14 cellular contexts compared by ENCODE assay signal in the genomic region with DNA sequence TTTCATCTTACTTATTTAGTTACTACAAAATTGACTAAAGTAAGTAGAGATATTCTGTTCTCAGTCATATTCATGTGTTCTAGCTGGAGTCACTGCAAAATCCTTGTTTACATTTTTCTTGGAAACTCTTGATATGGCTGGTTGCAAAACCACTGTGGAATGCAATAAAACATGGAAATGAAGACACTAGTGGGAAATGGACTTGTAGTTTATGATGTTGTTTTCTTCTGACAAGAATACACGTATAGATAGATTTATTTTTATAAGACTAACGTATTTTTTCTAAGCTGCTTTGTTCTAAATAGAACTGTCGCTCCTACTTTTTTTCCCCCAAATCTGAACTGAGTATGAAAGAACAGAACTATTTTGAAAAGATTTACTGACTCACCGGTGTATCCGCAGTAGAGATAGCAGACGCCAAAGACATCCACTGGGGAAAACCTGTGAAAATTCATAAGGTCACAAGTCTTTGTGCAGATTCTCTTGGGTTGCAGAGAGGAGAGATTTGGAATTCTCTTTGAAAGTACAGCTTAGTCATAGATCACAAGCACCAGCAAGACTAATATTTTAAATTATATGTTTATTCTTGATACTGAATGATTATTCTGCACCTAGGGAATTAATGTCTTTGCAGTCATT.
DNase-seq lines count a peak whose midpoint lies in the region; ATAC-seq and TF ChIP-seq lines count a peak whose summit lies in the region.
"Had no signal": no experiment of that assay in that cellular context is flagged by ENCODE, and none has a peak within 500 bp of the region (broad histone marks: within the 10 kb centered on the region; RNA-seq: fewer than 3 reads in every experiment).

No MANE protein-coding gene starts in this region.

- H3F3A ChIP-seq in smooth muscle cell (ENCODE audit: low read depth), result peaks cover 23% of the 10 kb centered on the region

- no peak for TF ChIP-seq CTCF in fibroblast of mammary gland (conservative IDR thresholded peaks at IDR 0.05; ENCODE audit: control insufficient read depth, insufficient read depth, low read depth, low read length)
- no peak for TF ChIP-seq CTCF in smooth muscle cell (IDR thresholded peaks at IDR 0.05; ENCODE audit: borderline replicate concordance, insufficient read depth, poor library complexity, severe bottlenecking)
- no peak for TF ChIP-seq CTCF in ascending aorta (IDR thresholded peaks at IDR 0.05)

- H3K27ac ChIP-seq in SJSA1 (peak overlapping the region; percentile 84), smooth muscle cell (ENCODE audit: low read depth) (peak overlapping the region; percentile 69), ascending aorta (no peak overlapping the region)
- H3K27ac ChIP-seq: WERI-Rb-1 had no signal

- peak overlapping the region; percentile 79 for H3K4me2 ChIP-seq in smooth muscle cell

- no peaks in the 10 kb centered on the region for H4K20me1 ChIP-seq in smooth muscle cell (ENCODE audit: low read depth)

- no peak for ATAC-seq in left lobe of liver
- ATAC-seq: naive thymus-derived CD8-positive, alpha-beta T cell; Panc1 had no signal

- H3K4me3 ChIP-seq in SJSA1, result no peak overlapping the region
- no peak overlapping the region for H3K4me3 ChIP-seq in fibroblast of mammary gland (ENCODE audit: control insufficient read depth, low read depth, low read length)
- peak overlapping the region; percentile 21 for H3K4me3 ChIP-seq in smooth muscle cell
- H3K4me3 ChIP-seq in ascending aorta, result no peak overlapping the region
- H3K4me3 ChIP-seq: lung had no signal

- DNase-seq in EH (ENCODE audit: low read depth) (peak; percentile 76), SJSA1 (ENCODE audit: low read depth in 1 of 2, low spot score in 2 of 2) (peak; percentile 53 to 92), fibroblast of mammary gland (ENCODE audit: low read depth) (peak; percentile 57), smooth muscle cell (lab: John Stamatoyannopoulos, UW; ENCODE audit: unreplicated experiment) (no peak), cardiac septum (ENCODE audit: low spot score) (no peak), left lobe of liver (ENCODE audit: low spot score) (no peak), ascending aorta (ENCODE audit: low spot score in 2 of 2) (no peak)
- DNase-seq: activated gamma-delta T cell; CD8-positive, alpha-beta memory T cell; effector CD4-positive, alpha-beta T cell; naive thymus-derived CD8-positive, alpha-beta T cell had no signal

- intact Hi-C loops in cardiac septum (cut with DNase I) (no loop called here), ascending aorta (cut with DNase I) (no loop called here)

- WGBS in smooth muscle cell (ENCODE audit: low lambda C conversion rate), result 5% methylated on average over 6 of the region's 6 CpGs

- no peak overlapping the region for H2AFZ ChIP-seq in smooth muscle cell (ENCODE audit: low read depth)

- H3K27me3 ChIP-seq in SJSA1 (replicated peaks) (no peaks in the 10 kb centered on the region), smooth muscle cell (ENCODE audit: low read depth) (no peaks in the 10 kb centered on the region), ascending aorta (no peaks in the 10 kb centered on the region)

- H3K9ac ChIP-seq in smooth muscle cell (ENCODE audit: low read depth), result no peak overlapping the region

- H3K79me2 ChIP-seq in smooth muscle cell (ENCODE audit: low read depth), result no peaks in the 10 kb centered on the region

- H3K4me1 ChIP-seq in SJSA1 (replicated peaks) (peaks cover 78% of the 10 kb centered on the region), smooth muscle cell (ENCODE audit: low read depth) (peaks cover 43% of the 10 kb centered on the region), ascending aorta (no peaks in the 10 kb centered on the region)

- no peaks in the 10 kb centered on the region for H3K36me3 ChIP-seq in SJSA1
- no peaks in the 10 kb centered on the region for H3K36me3 ChIP-seq in smooth muscle cell (ENCODE audit: low read depth)
- H3K36me3 ChIP-seq in ascending aorta, result no peaks in the 10 kb centered on the region
- H3K36me3 ChIP-seq: WERI-Rb-1 had no signal

- H3K9me3 ChIP-seq in SJSA1 (replicated peaks) (no peaks in the 10 kb centered on the region), smooth muscle cell (replicated peaks; ENCODE audit: low read depth) (no peaks in the 10 kb centered on the region), ascending aorta (no peaks in the 10 kb centered on the region)

Comparison
In these comparisons a context has a peak if more than half of its experiments do, and no peak if none do; other contexts are left out.
1. DNase-seq: peak in EH (single experiment), SJSA1 (2 of 2) and fibroblast of mammary gland (single experiment); none in smooth muscle cell (single experiment), cardiac septum (single experiment), left lobe of liver (single experiment) and ascending aorta (0 of 2).
2. H3K27ac ChIP-seq: peak in SJSA1 (single experiment) and smooth muscle cell (single experiment); none in ascending aorta (0 of 2).